8 cellular contexts compared by ENCODE assay signal in genomic region chr15:40098489-40099261, GRCh38. TPM values are rescaled to one million over a fixed set of nuclear protein-coding genes. Genes with fewer than 3 reads are reported as not detected.
DNase-seq lines count a peak whose midpoint lies in the region; ATAC-seq and TF ChIP-seq lines count a peak whose summit lies in the region.

No MANE protein-coding gene starts in this region.

- H3K79me2 ChIP-seq in PC-9 (ENCODE audit: low read depth), result no peaks in the 10 kb centered on the region

- BruUV-seq in PC-9 (replicated peaks; lab: Mats Ljungman, UMichigan), result TSS peak; percentile 57

- H3K9me3 ChIP-seq in PC-9 (ENCODE audit: insufficient read depth, low read depth), result no peaks in the 10 kb centered on the region
- no peaks in the 10 kb centered on the region for H3K9me3 ChIP-seq in thyroid gland

- H3K27me3 ChIP-seq in PC-9 (ENCODE audit: insufficient read depth, low read depth) (no peaks in the 10 kb centered on the region), thyroid gland (no peaks in the 10 kb centered on the region)

- peak; percentile 81 for ATAC-seq in GM21786 (IDR thresholded peaks at IDR 0.05; ENCODE audit: unreplicated experiment)

- peak overlapping the region; percentile 73 for H3K27ac ChIP-seq in PC-9
- peak overlapping the region; percentile 89 to 96 (median 92) for H3K27ac ChIP-seq in thyroid gland

- H3K4me1 ChIP-seq in PC-9 (replicated peaks; ENCODE audit: insufficient read depth) (peaks cover 67% of the 10 kb centered on the region), thyroid gland (peaks cover 91 to 100% of the 10 kb centered on the region in 2 donors)

- WGBS in thyroid gland, 2 donors, result 4 to 6% methylated on average over 10 to 12 of the region's 12 CpGs

- no peak for TF ChIP-seq EP300 in Ishikawa (IDR thresholded peaks at IDR 0.05; ENCODE audit: borderline replicate concordance)

- H3K36me3 ChIP-seq in PC-9 (ENCODE audit: low read depth), result no peaks in the 10 kb centered on the region
- H3K36me3 ChIP-seq in thyroid gland, result no peaks in the 10 kb centered on the region

- H2AFZ ChIP-seq in PC-9, result 0 out of 2 replicates have a peak overlapping the region, but pooled peaks have one; percentile 63

- H3K4me3 ChIP-seq in PC-9, result peak overlapping the region; percentile 36; the same call in 1 of the 2 replicates
- H3K4me3 ChIP-seq in thyroid gland (replicated peaks in 1 of 3), result no peak overlapping the region

- H4K20me1 ChIP-seq in PC-9 (ENCODE audit: insufficient read depth), result no peaks in the 10 kb centered on the region

- TF ChIP-seq POLR2A in thyroid gland (IDR thresholded peaks at IDR 0.05), result peak in 1 of 2 donors; percentile 69

- CTCF ChIA-PET in PC-9 (lab: Charles Lee), result interaction anchor here (0.9 kb wide), 1 partner anchor 9 kb away, joined by 3 read pairs; no protein-coding TSS in a partner anchor

- H3K4me2 ChIP-seq in PC-9, result peak overlapping the region; percentile 77

- POLR2A ChIA-PET in PC-9 (lab: Charles Lee; ENCODE audit: unreplicated experiment), result interaction anchor here (0.5 to 0.8 kb wide), 4 partner anchors 8 to 30 kb away, joined by 3 to 5 read pairs (median 3); no protein-coding TSS in a partner anchor

- H3F3A ChIP-seq in PC-9 (ENCODE audit: insufficient read depth, low read depth), result peaks cover 32% of the 10 kb centered on the region

- peak; percentile 96 for DNase-seq in EH (ENCODE audit: low read depth)
- peak in 1 of 2 experiments; percentile 73 for DNase-seq in PC-9
- DNase-seq in activated T-helper 1 cell treated with anti-CD3 and anti-CD28 coated beads, Interleukin-2, amount 50 U/mL, for 16 hours (ENCODE audit: low read depth in 1 of 2, low spot score in 1 of 2), result peak; percentile 28 to 62
- peak; percentile 54 for DNase-seq in fibroblast of the conjunctiva (ENCODE audit: low read depth)
- DNase-seq in nucleus accumbens (lab: John Stamatoyannopoulos, UW), result peak in 38 of 56 donors; percentile 13 to 74 (median 48)
- peak; percentile 88 to 91 for DNase-seq in thyroid gland

- no peaks in the 10 kb centered on the region for H3K9me2 ChIP-seq in PC-9 (ENCODE audit: insufficient read depth)

- TF ChIP-seq CTCF in PC-9 (conservative IDR thresholded peaks at IDR 0.05), result no peak
- no peak for TF ChIP-seq CTCF in thyroid gland (IDR thresholded peaks at IDR 0.05)

- no peak for TF ChIP-seq RAD21 in Ishikawa (IDR thresholded peaks at IDR 0.05; ENCODE audit: low read depth)

- intact Hi-C loops in PC-9 (cut with micrococcal nuclease; ENCODE audit: unreplicated experiment) (no loop called here), thyroid gland (cut with DNase I) (no loop called here)

TF ChIP-seq in Ishikawa, 13 proteins besides CTCF, POLR2A, EP300 and RAD21:
- TF ChIP-seq TEAD4 (IDR thresholded peaks at IDR 0.05) (no peak), TCF12 (IDR thresholded peaks at IDR 0.05; ENCODE audit: low read depth) (0 out of 2 replicates have a peak, but pooled peaks have one; percentile 27)

RNA-seq across cellular contexts. Expression of gene BMF, which starts 10.0 kb away (rescaled TPM):
- total RNA-seq in PC-9 (2021), result 8.2 and 11.0 TPM in 2 replicates
- 10 to 100 TPM; 31.9 to 49.3 (median 37.2) TPM for total RNA-seq in thyroid gland

RNA-seq across cellular contexts. Expression of gene SRP14, which starts 59.7 kb away (rescaled TPM):
- total RNA-seq in PC-9 (2021) (141 and 196 TPM in 2 replicates), thyroid gland (100 to 1,000 TPM; 327 to 576 (median 408) TPM)
